In genomic region chr2:63424329-63425078, GRCh38 we compare ENCODE assay signal across 8 cellular contexts.
DNase-seq lines count a peak whose midpoint lies in the region; ATAC-seq, FAIRE-seq and TF ChIP-seq lines count a peak whose summit lies in the region.

No MANE protein-coding gene starts in this region.

- no peaks in the 10 kb centered on the region for H3K9me3 ChIP-seq in upper lobe of right lung

- no peak overlapping the region for H3K4me3 ChIP-seq in upper lobe of right lung

- H3K4me1 ChIP-seq in foreskin keratinocyte (no peaks in the 10 kb centered on the region), upper lobe of right lung (no peaks in the 10 kb centered on the region)

- DNase-seq in activated CD4-positive, alpha-beta T cell treated with anti-CD3 and anti-CD28 coated beads, Interleukin-2, amount 10 ng/mL, durations not matched to agents 24 days and 14 days = peak; percentile 80
- no peak for DNase-seq in activated CD4-positive, alpha-beta T cell treated with anti-CD3 and anti-CD28 coated beads, Interleukin-2, amount 50 U/mL, for 4 hours
- DNase-seq in HTR-8/SVneo (ENCODE audit: insufficient read length, low spot score) (peak; percentile 41), SKM-1 treated with dmso at 0.1 percent for 144 hours (lab: John Stamatoyannopoulos, UW; ENCODE audit: unreplicated experiment) (peak; percentile 61), foreskin keratinocyte (peak in 1 of 2 donors; percentile 27), upper lobe of right lung (no peak), mucosa of gallbladder (ENCODE audit: low spot score) (no peak)

- ATAC-seq in GM21381 (IDR thresholded peaks at IDR 0.05; ENCODE audit: unreplicated experiment) = peak; percentile 87
- peak; percentile 57 for ATAC-seq in foreskin keratinocyte
- peak; percentile 56 for ATAC-seq in upper lobe of right lung

- H3K27ac ChIP-seq in foreskin keratinocyte (no peak overlapping the region), upper lobe of right lung (no peak overlapping the region)

- no peaks in the 10 kb centered on the region for H3K9me3 Mint-ChIP-seq in activated CD4-positive, alpha-beta T cell treated with anti-CD3 and anti-CD28 coated beads, Interleukin-2, amount 10 ng/mL, durations not matched to agents 24 days and 14 days

- intact Hi-C loops in activated CD4-positive, alpha-beta T cell treated with anti-CD3 and anti-CD28 coated beads, Interleukin-2, amount 10 ng/mL, durations not matched to agents 24 days and 14 days (cut with micrococcal nuclease) = loop anchor here (1.0 to 2.0 kb wide), 2 partner anchors 637 to 968 kb away; no protein-coding TSS in a partner anchor
- intact Hi-C loops in upper lobe of right lung (cut with DNase I) = no loop called here

- TF ChIP-seq CTCF in foreskin keratinocyte (conservative IDR thresholded peaks at IDR 0.05) = peak; percentile 75
- TF ChIP-seq CTCF in upper lobe of right lung (IDR thresholded peaks at IDR 0.05) = peak; percentile 41

- no peak overlapping the region for H3K27ac Mint-ChIP-seq in activated CD4-positive, alpha-beta T cell treated with anti-CD3 and anti-CD28 coated beads, Interleukin-2, amount 10 ng/mL, durations not matched to agents 24 days and 14 days

- no peak for FAIRE-seq in HTR-8/SVneo (lab: Jason Lieb, UNC)

- no peaks in the 10 kb centered on the region for H3K36me3 Mint-ChIP-seq in activated CD4-positive, alpha-beta T cell treated with anti-CD3 and anti-CD28 coated beads, Interleukin-2, amount 10 ng/mL, durations not matched to agents 24 days and 14 days (ENCODE audit: low read depth)

- H3K27me3 ChIP-seq in foreskin keratinocyte = no peaks in the 10 kb centered on the region
- H3K27me3 ChIP-seq in upper lobe of right lung = no peaks in the 10 kb centered on the region

- peaks cover 2% of the 10 kb centered on the region for H3K4me1 Mint-ChIP-seq in activated CD4-positive, alpha-beta T cell treated with anti-CD3 and anti-CD28 coated beads, Interleukin-2, amount 10 ng/mL, durations not matched to agents 24 days and 14 days

- H3K4me3 Mint-ChIP-seq in activated CD4-positive, alpha-beta T cell treated with anti-CD3 and anti-CD28 coated beads, Interleukin-2, amount 10 ng/mL, durations not matched to agents 24 days and 14 days = no peak overlapping the region

- H3K36me3 ChIP-seq in upper lobe of right lung = no peaks in the 10 kb centered on the region

- H3K27me3 Mint-ChIP-seq in activated CD4-positive, alpha-beta T cell treated with anti-CD3 and anti-CD28 coated beads, Interleukin-2, amount 10 ng/mL, durations not matched to agents 24 days and 14 days = no peaks in the 10 kb centered on the region

Comparison
In these comparisons a context has a peak if more than half of its experiments do, and no peak if none do; other contexts are left out.
1. DNase-seq: peak in activated CD4-positive, alpha-beta T cell treated with anti-CD3 and anti-CD28 coated beads, Interleukin-2, amount 10 ng/mL, durations not matched to agents 24 days and 14 days (single experiment), HTR-8/SVneo (single experiment) and SKM-1 treated with dmso at 0.1 percent for 144 hours (single experiment); none in activated CD4-positive, alpha-beta T cell treated with anti-CD3 and anti-CD28 coated beads, Interleukin-2, amount 50 U/mL, for 4 hours (0 of 2), upper lobe of right lung (single experiment) and mucosa of gallbladder (single experiment).
2. Peak in every context shown above with its lines, with median percentiles within 50 percentile points of each other: ATAC-seq.